ENCODE assay signal across 11 cellular contexts in the genomic region with DNA sequence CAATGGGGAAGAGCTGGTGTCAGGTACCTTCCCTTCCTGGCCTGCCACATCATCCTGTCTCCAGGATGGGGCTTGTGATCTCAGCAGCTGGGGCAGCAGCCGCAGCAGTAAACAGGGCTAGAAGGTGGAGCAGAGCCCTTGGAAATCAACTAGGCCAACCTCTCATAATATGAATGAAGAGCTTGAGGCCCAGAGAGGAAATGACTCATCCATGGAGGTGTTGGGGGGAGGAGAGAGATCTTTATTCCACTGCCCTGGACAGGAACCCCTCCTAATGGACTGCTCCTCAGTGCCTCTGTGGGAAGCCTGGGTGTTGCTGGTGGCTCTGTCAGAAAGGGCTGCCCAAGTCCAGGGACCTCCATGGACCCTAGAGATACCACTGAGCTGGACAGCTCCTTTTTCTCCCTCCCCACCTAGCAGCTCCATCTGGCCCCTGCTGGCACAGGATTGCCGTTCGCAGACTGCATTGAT.
DNase-seq lines count a peak whose midpoint lies in the region; ATAC-seq, FAIRE-seq and TF ChIP-seq lines count a peak whose summit lies in the region.
"Had no signal": no experiment of that assay in that cellular context is flagged by ENCODE, and none has a peak within 500 bp of the region (broad histone marks: within the 10 kb centered on the region; RNA-seq: fewer than 3 reads in every experiment).

No MANE protein-coding gene starts in this region.

- in situ Hi-C loops in HepG2 (cut with HindIII; ENCODE audit: extremely low pct_ligation_motif_present, low pct_unique_long_range_greater_than_20kb): no loop called here

- DNase-seq in HepG2 (ENCODE audit: low spot score) (peak; percentile 30), right lobe of liver (no peak), NCI-H510A treated with DMSO at 0.1 percent for 48 hours (lab: John Stamatoyannopoulos, UW) (peak; percentile 66), endodermal cell (peak; percentile 84), urothelium cell line (ENCODE audit: low spot score) (peak; percentile 86), natural killer cell (no peak), ecto neural progenitor cell (ENCODE audit: low spot score) (no peak)
- DNase-seq: Karpas-422, spleen had no signal

- H3K27me3 ChIP-seq in HepG2 (ENCODE audit: control insufficient read depth in 1 of 2, insufficient read depth in 2 of 2, low read length in 2 of 2) (peaks cover 0 to 48% of the 10 kb centered on the region in 2 experiments; a peak in 4 of 5 replicates), right lobe of liver (no peaks in the 10 kb centered on the region), endodermal cell (ENCODE audit: control insufficient read depth, insufficient read depth, low read length, poor library complexity, severe bottlenecking) (peaks cover 34% of the 10 kb centered on the region)

- H3K4me1 ChIP-seq in HepG2 (ENCODE audit: insufficient read depth, low read length): no peaks in the 10 kb centered on the region
- H3K4me1 ChIP-seq in right lobe of liver: peaks cover 0 to 8% (median 0%) of the 10 kb centered on the region in 4 donors
- H3K4me1 ChIP-seq in endodermal cell (ENCODE audit: control insufficient read depth, insufficient read depth, low read length): no peaks in the 10 kb centered on the region

- ATAC-seq in HepG2 (no peak), right lobe of liver (no peak), natural killer cell (no peak), HG03039 (IDR thresholded peaks at IDR 0.05; ENCODE audit: unreplicated experiment) (no peak)

- TF ChIP-seq EP300 in HepG2 (IDR thresholded peaks at IDR 0.05; ENCODE audit: low read depth in 2 of 2, low read length in 2 of 2): no peak
- TF ChIP-seq EP300 in HepG2 (CRISPR knock-in tag; IDR thresholded peaks at IDR 0.05; ENCODE audit: borderline replicate concordance): no peak

- no peaks in the 10 kb centered on the region for H3K9me3 Mint-ChIP-seq in endodermal cell
- no peaks in the 10 kb centered on the region for H3K9me3 Mint-ChIP-seq in natural killer cell

- BruUV-seq in HepG2 (replicated peaks; lab: Mats Ljungman, UMichigan): no TSS peak

- H3K36me3 ChIP-seq in HepG2 (replicated peaks in 1 of 2; ENCODE audit: control insufficient read depth in 1 of 2, insufficient read depth in 2 of 2, low read length in 2 of 2) (no peaks in the 10 kb centered on the region), right lobe of liver (no peaks in the 10 kb centered on the region), endodermal cell (ENCODE audit: control insufficient read depth, insufficient read depth, low read length) (no peaks in the 10 kb centered on the region)
- H3K36me3 ChIP-seq: spleen had no signal

- peaks cover 33% of the 10 kb centered on the region for H3K27me3 Mint-ChIP-seq in endodermal cell (ENCODE audit: insufficient read depth)
- H3K27me3 Mint-ChIP-seq in natural killer cell (ENCODE audit: low read depth in 2 of 2): peaks cover 25 to 32% of the 10 kb centered on the region in 2 donors

- H3K9ac ChIP-seq in HepG2 (ENCODE audit: insufficient read depth, low read depth, low read length) (no peak overlapping the region), endodermal cell (ENCODE audit: extremely low read depth, low read length, poor library complexity, severe bottlenecking) (no peak overlapping the region)

- no peak overlapping the region for H3K27ac ChIP-seq in HepG2 (ENCODE audit: extremely low read length, insufficient read depth, low read length)
- H3K27ac ChIP-seq in right lobe of liver: no peak overlapping the region
- H3K27ac ChIP-seq in endodermal cell (ENCODE audit: low read depth, low read length): no peak overlapping the region
- H3K27ac ChIP-seq: spleen had no signal

- 0% methylated on average over 2 of the region's 3 CpGs for WGBS in HepG2 (ENCODE audit: low lambda C conversion rate)
- WGBS in right lobe of liver (ENCODE audit: insufficient coverage, low coverage, low lambda C conversion rate, missing lambda C conversion rate): no CpG with 5 or more reads among the region's 3 CpGs
- WGBS in endodermal cell (ENCODE audit: insufficient coverage in 1 of 2, insufficient read length in 1 of 2), 2 experiments: 58% methylated on average over 3 of the region's 3 CpGs; no CpG with 5 or more reads in 1 of the 2 experiments

- CTCF ChIA-PET in HepG2 (lab: Yijun Ruan, JAX; ENCODE audit: low intra/inter-chr PET ratio, low total read pairs): no interaction called here

- H3K4me3 ChIP-seq in HepG2 (replicated peaks in 1 of 3; ENCODE audit: insufficient read depth in 1 of 3, low read depth in 2 of 3, low read length in 3 of 3) (no peak overlapping the region), right lobe of liver (no peak overlapping the region), endodermal cell (ENCODE audit: low read length) (no peak overlapping the region)
- H3K4me3 ChIP-seq: spleen had no signal

- H3K9me3 ChIP-seq in HepG2 (ENCODE audit: low read length): no peaks in the 10 kb centered on the region
- H3K9me3 ChIP-seq in right lobe of liver: no peaks in the 10 kb centered on the region
- no peaks in the 10 kb centered on the region for H3K9me3 ChIP-seq in endodermal cell (ENCODE audit: control insufficient read depth, low read length)
- H3K9me3 ChIP-seq: spleen had no signal

- POLR2A ChIA-PET in HepG2 (lab: Yijun Ruan, JAX): no interaction called here

- no peaks in the 10 kb centered on the region for H3K4me1 Mint-ChIP-seq in endodermal cell
- peaks cover 0 to 4% of the 10 kb centered on the region in 2 donors for H3K4me1 Mint-ChIP-seq in natural killer cell

- TF ChIP-seq POLR2A in HepG2 (IDR thresholded peaks at IDR 0.05; ENCODE audit: insufficient read depth in 1 of 2, low read depth in 2 of 2, low read length in 2 of 2): no peak
- TF ChIP-seq POLR2A in right lobe of liver (IDR thresholded peaks at IDR 0.05): no peak

- no peaks in the 10 kb centered on the region for H3K79me2 ChIP-seq in HepG2 (ENCODE audit: insufficient read depth, low read length)

- peaks cover 13% of the 10 kb centered on the region; the same call in 1 of the 2 replicates for H4K20me1 ChIP-seq in HepG2 (ENCODE audit: insufficient read depth, low read length)

- intact Hi-C loops in HepG2 (cut with micrococcal nuclease; ENCODE audit: unreplicated experiment): no loop called here
- intact Hi-C loops in right lobe of liver (cut with DNase I): no loop called here
- intact Hi-C loops in natural killer cell (cut with micrococcal nuclease): no loop called here

- no peak overlapping the region for H2AFZ ChIP-seq in HepG2 (ENCODE audit: low read length)

- H3K36me3 Mint-ChIP-seq in endodermal cell (ENCODE audit: low read depth) (no peaks in the 10 kb centered on the region), natural killer cell (no peaks in the 10 kb centered on the region)

- no peak overlapping the region for H3K4me3 Mint-ChIP-seq in endodermal cell
- no peak overlapping the region for H3K4me3 Mint-ChIP-seq in natural killer cell

- H3K27ac Mint-ChIP-seq in endodermal cell (no peak overlapping the region), natural killer cell (no peak overlapping the region)

- FAIRE-seq in HepG2 (lab: Jason Lieb, UNC) (no peak), urothelium cell line (lab: Jason Lieb, UNC) (no peak)
- FAIRE-seq: endometrium had no signal

- no peak for TF ChIP-seq RAD21 in HepG2 (CRISPR knock-in tag; IDR thresholded peaks at IDR 0.05)

- no peak for TF ChIP-seq CTCF in HepG2 (CRISPR knock-in tag; IDR thresholded peaks at IDR 0.05)
- TF ChIP-seq CTCF in right lobe of liver (IDR thresholded peaks at IDR 0.05): no peak
- no peak for TF ChIP-seq CTCF in endodermal cell (conservative IDR thresholded peaks at IDR 0.05)
- TF ChIP-seq CTCF in natural killer cell (IDR thresholded peaks at IDR 0.05): no peak

- H3K4me2 ChIP-seq in HepG2 (ENCODE audit: low read depth, low read length): no peak overlapping the region

TF ChIP-seq in HepG2, 621 proteins besides CTCF, POLR2A, EP300 and RAD21:
- TF ChIP-seq, protein P1, sequence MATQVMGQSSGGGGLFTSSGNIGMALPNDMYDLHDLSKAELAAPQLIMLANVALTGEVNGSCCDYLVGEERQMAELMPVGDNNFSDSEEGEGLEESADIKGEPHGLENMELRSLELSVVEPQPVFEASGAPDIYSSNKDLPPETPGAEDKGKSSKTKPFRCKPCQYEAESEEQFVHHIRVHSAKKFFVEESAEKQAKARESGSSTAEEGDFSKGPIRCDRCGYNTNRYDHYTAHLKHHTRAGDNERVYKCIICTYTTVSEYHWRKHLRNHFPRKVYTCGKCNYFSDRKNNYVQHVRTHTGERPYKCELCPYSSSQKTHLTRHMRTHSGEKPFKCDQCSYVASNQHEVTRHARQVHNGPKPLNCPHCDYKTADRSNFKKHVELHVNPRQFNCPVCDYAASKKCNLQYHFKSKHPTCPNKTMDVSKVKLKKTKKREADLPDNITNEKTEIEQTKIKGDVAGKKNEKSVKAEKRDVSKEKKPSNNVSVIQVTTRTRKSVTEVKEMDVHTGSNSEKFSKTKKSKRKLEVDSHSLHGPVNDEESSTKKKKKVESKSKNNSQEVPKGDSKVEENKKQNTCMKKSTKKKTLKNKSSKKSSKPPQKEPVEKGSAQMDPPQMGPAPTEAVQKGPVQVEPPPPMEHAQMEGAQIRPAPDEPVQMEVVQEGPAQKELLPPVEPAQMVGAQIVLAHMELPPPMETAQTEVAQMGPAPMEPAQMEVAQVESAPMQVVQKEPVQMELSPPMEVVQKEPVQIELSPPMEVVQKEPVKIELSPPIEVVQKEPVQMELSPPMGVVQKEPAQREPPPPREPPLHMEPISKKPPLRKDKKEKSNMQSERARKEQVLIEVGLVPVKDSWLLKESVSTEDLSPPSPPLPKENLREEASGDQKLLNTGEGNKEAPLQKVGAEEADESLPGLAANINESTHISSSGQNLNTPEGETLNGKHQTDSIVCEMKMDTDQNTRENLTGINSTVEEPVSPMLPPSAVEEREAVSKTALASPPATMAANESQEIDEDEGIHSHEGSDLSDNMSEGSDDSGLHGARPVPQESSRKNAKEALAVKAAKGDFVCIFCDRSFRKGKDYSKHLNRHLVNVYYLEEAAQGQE (IDR thresholded peaks at IDR 0.05; ENCODE audit: borderline replicate concordance in 1 of 2, low read depth in 1 of 2, low read length in 2 of 2): peak; percentile 50 to 89
- TF ChIP-seq ZFP36L1 (CRISPR knock-in tag; IDR thresholded peaks at IDR 0.05) (no peak), FOSL2 (CRISPR knock-in tag; IDR thresholded peaks at IDR 0.05) (peak; percentile 60), MIER2 (CRISPR knock-in tag; IDR thresholded peaks at IDR 0.05) (peak; percentile 85)

Comparison
In these comparisons a context has a peak if more than half of its experiments do, and no peak if none do; other contexts are left out.
1. DNase-seq: peak in HepG2 (single experiment), NCI-H510A treated with DMSO at 0.1 percent for 48 hours (single experiment), endodermal cell (single experiment) and urothelium cell line (single experiment); none in right lobe of liver (0 of 3), natural killer cell (single experiment) and ecto neural progenitor cell (single experiment).